ENCODE assay signal across 28 cellular contexts in genomic region chr6:14105547-14105946, GRCh38.
"Had no signal": no experiment of that assay in that cellular context is flagged by ENCODE, and none has a peak within 500 bp of the region (broad histone marks: within the 10 kb centered on the region; RNA-seq: fewer than 3 reads in every experiment).

No MANE protein-coding gene starts in this region.

- H3K27ac ChIP-seq: adrenal gland, body of pancreas, cardiac muscle cell, colonic mucosa, dorsolateral prefrontal cortex, esophagus muscularis mucosa had no signal

- DNase-seq: activated CD4-positive, alpha-beta T cell treated with anti-CD3 and anti-CD28 coated beads for 48 hours; activated CD4-positive, alpha-beta T cell treated with anti-CD3 and anti-CD28 coated beads, Interleukin-2, amount 50 U/mL, for 1 hour; activated CD4-positive, alpha-beta T cell treated with anti-CD3 and anti-CD28 coated beads, Interleukin-2, amount 50 U/mL, for 48 hours; activated CD8-positive, alpha-beta T cell treated with anti-CD3 and anti-CD28 coated beads for 36 hours; activated effector memory CD4-positive, alpha-beta T cell treated with Interleukin-2 at 50 U/mL for 16 hours; activated gamma-delta T cell treated with Interleukin-2 at 50 U/mL for 16 hours; activated naive CD4-positive, alpha-beta T cell treated with anti-CD3 and anti-CD28 coated beads for 36 hours; activated naive CD8-positive, alpha-beta T cell treated with anti-CD3 and anti-CD28 coated beads for 36 hours; activated naive CD8-positive, alpha-beta T cell treated with anti-CD3 and anti-CD28 coated beads, Interleukin-2, amount 50 U/mL, for 24 hours; activated T-cell treated with anti-CD3 and anti-CD28 coated beads, Interleukin-2, amount 50 U/mL, for 4 hours; adrenal gland; amygdala; aorta; body of pancreas; central memory CD4-positive, alpha-beta T cell; cerebellar nuclear complex; colonic mucosa; dorsolateral prefrontal cortex; effector memory CD4-positive, alpha-beta T cell; endodermal cell; erythroblast; head of caudate nucleus; T-helper 2 cell had no signal

- H3K9me3 ChIP-seq: body of pancreas, colonic mucosa, esophagus muscularis mucosa had no signal

- H3K4me1 ChIP-seq: adrenal gland, body of pancreas, colonic mucosa, esophagus muscularis mucosa had no signal

- H3K36me3 Mint-ChIP-seq: activated naive CD4-positive, alpha-beta T cell treated with anti-CD3 and anti-CD28 coated beads, Interleukin-2, amount 50 U/mL, for 24 hours had no signal

- H3K9me3 Mint-ChIP-seq: activated naive CD4-positive, alpha-beta T cell treated with anti-CD3 and anti-CD28 coated beads, Interleukin-2, amount 50 U/mL, for 24 hours had no signal

- H3K27me3 ChIP-seq: adrenal gland, body of pancreas, cardiac muscle cell, colonic mucosa had no signal

- H3K36me3 ChIP-seq: adrenal gland, cardiac muscle cell, colonic mucosa, esophagus muscularis mucosa had no signal

- H3K4me3 Mint-ChIP-seq: activated CD8-positive, alpha-beta T cell treated with anti-CD3 and anti-CD28 coated beads for 36 hours; activated naive CD4-positive, alpha-beta T cell treated with anti-CD3 and anti-CD28 coated beads for 36 hours; activated naive CD4-positive, alpha-beta T cell treated with anti-CD3 and anti-CD28 coated beads, Interleukin-2, amount 50 U/mL, for 24 hours; activated naive CD8-positive, alpha-beta T cell treated with anti-CD3 and anti-CD28 coated beads for 36 hours; activated naive CD8-positive, alpha-beta T cell treated with anti-CD3 and anti-CD28 coated beads, Interleukin-2, amount 50 U/mL, for 24 hours; activated T-cell treated with anti-CD3 and anti-CD28 coated beads, Interleukin-2, amount 50 U/mL, for 4 hours; activated T-helper 17 cell treated with anti-CD3 and anti-CD28 coated beads, Interleukin-2, amount 50 U/mL, for 72 hours; endodermal cell had no signal

- H3K27ac Mint-ChIP-seq: activated CD8-positive, alpha-beta T cell treated with anti-CD3 and anti-CD28 coated beads for 36 hours; activated naive CD4-positive, alpha-beta T cell treated with anti-CD3 and anti-CD28 coated beads for 36 hours; activated naive CD4-positive, alpha-beta T cell treated with anti-CD3 and anti-CD28 coated beads, Interleukin-2, amount 50 U/mL, for 24 hours; activated naive CD8-positive, alpha-beta T cell treated with anti-CD3 and anti-CD28 coated beads for 36 hours; activated naive CD8-positive, alpha-beta T cell treated with anti-CD3 and anti-CD28 coated beads, Interleukin-2, amount 50 U/mL, for 24 hours; activated T-helper 17 cell treated with anti-CD3 and anti-CD28 coated beads, Interleukin-2, amount 50 U/mL, for 72 hours; endodermal cell had no signal

- ATAC-seq: activated CD4-positive, CD25-positive, alpha-beta regulatory T cell treated with anti-CD3 and anti-CD28 coated beads, Interleukin-2, amount 50 U/mL, for 24 hours; activated CD8-positive, alpha-beta T cell treated with anti-CD3 and anti-CD28 coated beads for 36 hours; activated naive CD8-positive, alpha-beta T cell treated with anti-CD3 and anti-CD28 coated beads, Interleukin-2, amount 50 U/mL, for 24 hours; activated T-cell treated with anti-CD3 and anti-CD28 coated beads, Interleukin-2, amount 50 U/mL, for 4 hours; activated T-helper 17 cell treated with anti-CD3 and anti-CD28 coated beads, Interleukin-2, amount 50 U/mL, for 72 hours; body of pancreas had no signal

- H3K4me3 ChIP-seq: adrenal gland, body of pancreas, cardiac muscle cell, colonic mucosa, dorsolateral prefrontal cortex, esophagus muscularis mucosa had no signal
